23 cellular contexts compared by ENCODE assay signal in the genomic region with DNA sequence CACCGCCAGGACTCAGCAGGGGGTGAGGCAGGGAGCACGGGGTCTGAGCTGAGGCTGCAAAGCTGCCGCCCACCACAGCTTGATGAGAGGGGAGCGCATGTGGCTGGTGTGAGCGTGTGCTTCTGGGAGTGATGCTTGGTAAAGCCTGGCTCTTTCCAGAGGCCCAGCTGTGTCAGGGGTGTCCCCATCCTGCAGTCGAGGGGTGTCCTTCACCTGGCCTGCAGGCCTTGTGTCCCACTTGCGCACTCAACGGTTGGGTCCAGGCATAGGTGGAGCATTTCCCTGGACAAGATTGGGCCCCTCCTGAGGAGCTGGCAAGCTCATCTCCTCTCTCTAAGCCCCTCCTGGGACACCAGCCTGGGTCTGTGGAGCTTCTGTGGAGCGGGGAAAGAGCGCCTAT.
"Had no signal": no experiment of that assay in that cellular context is flagged by ENCODE, and none has a peak within 500 bp of the region (broad histone marks: within the 10 kb centered on the region; RNA-seq: fewer than 3 reads in every experiment).

No MANE protein-coding gene starts in this region.

- H3K4me3 ChIP-seq: pancreas, skin epidermis, stomach, transverse colon, vagina had no signal

- H3K27me3 Mint-ChIP-seq: activated naive CD8-positive, alpha-beta T cell treated with anti-CD3 and anti-CD28 coated beads, Interleukin-2, amount 10 ng/mL, durations not matched to agents 7 days and 5 days; activated T-helper 17 cell treated with anti-CD3 and anti-CD28 coated beads, Interleukin-2, amount 50 U/mL, for 72 hours; naive thymus-derived CD8-positive, alpha-beta T cell; stimulated activated memory B cell treated with anti-CD40 and anti-IgM and Interleukin-4, amounts not matched to agents 10 μg/mL and 1 μg/mL and 100 μg/mL, for 72 hours had no signal

- H3K27me3 ChIP-seq: neutrophil, pancreas, stomach, transverse colon, vagina had no signal

- FAIRE-seq: bronchial epithelial cell, keratinocyte, pancreas had no signal

- H3K9me3 Mint-ChIP-seq: activated naive CD4-positive, alpha-beta T cell treated with anti-CD3 and anti-CD28 coated beads for 36 hours; activated naive CD8-positive, alpha-beta T cell treated with anti-CD3 and anti-CD28 coated beads, Interleukin-2, amount 10 ng/mL, durations not matched to agents 7 days and 5 days; activated T-helper 17 cell treated with anti-CD3 and anti-CD28 coated beads, Interleukin-2, amount 50 U/mL, for 72 hours; endodermal cell; naive thymus-derived CD8-positive, alpha-beta T cell; stimulated activated memory B cell treated with anti-CD40 and anti-IgM and Interleukin-4, amounts not matched to agents 10 μg/mL and 1 μg/mL and 100 μg/mL, for 72 hours had no signal

- H3K27ac ChIP-seq: neutrophil, pancreas, stomach, transverse colon, vagina had no signal

- ATAC-seq: activated CD8-positive, alpha-beta T cell treated with anti-CD3 and anti-CD28 coated beads, Interleukin-2, amount 10 ng/mL, durations not matched to agents 7 days and 5 days; activated T-helper 17 cell treated with anti-CD3 and anti-CD28 coated beads, Interleukin-2, amount 50 U/mL, for 72 hours; naive thymus-derived CD8-positive, alpha-beta T cell; pancreas; right cardiac atrium; stimulated activated memory B cell treated with anti-CD40 and anti-IgM and Interleukin-4, amounts not matched to agents 10 μg/mL and 1 μg/mL and 100 μg/mL, for 72 hours had no signal

- H3K27ac Mint-ChIP-seq: activated naive CD4-positive, alpha-beta T cell treated with anti-CD3 and anti-CD28 coated beads for 36 hours; activated naive CD8-positive, alpha-beta T cell treated with anti-CD3 and anti-CD28 coated beads, Interleukin-2, amount 10 ng/mL, durations not matched to agents 7 days and 5 days; activated T-helper 17 cell treated with anti-CD3 and anti-CD28 coated beads, Interleukin-2, amount 50 U/mL, for 72 hours; endodermal cell; stimulated activated memory B cell treated with anti-CD40 and anti-IgM and Interleukin-4, amounts not matched to agents 10 μg/mL and 1 μg/mL and 100 μg/mL, for 72 hours had no signal

- H3K36me3 ChIP-seq: pancreas, transverse colon, vagina had no signal

- H3K36me3 Mint-ChIP-seq: activated naive CD8-positive, alpha-beta T cell treated with anti-CD3 and anti-CD28 coated beads, Interleukin-2, amount 10 ng/mL, durations not matched to agents 7 days and 5 days had no signal

- H3K9me3 ChIP-seq: neutrophil, pancreas, stomach, transverse colon, vagina had no signal

- H3K4me3 Mint-ChIP-seq: activated CD8-positive, alpha-beta T cell treated with anti-CD3 and anti-CD28 coated beads, Interleukin-2, amount 10 ng/mL, durations not matched to agents 7 days and 5 days; activated naive CD4-positive, alpha-beta T cell treated with anti-CD3 and anti-CD28 coated beads for 36 hours; activated naive CD8-positive, alpha-beta T cell treated with anti-CD3 and anti-CD28 coated beads, Interleukin-2, amount 10 ng/mL, durations not matched to agents 7 days and 5 days; activated T-helper 17 cell treated with anti-CD3 and anti-CD28 coated beads, Interleukin-2, amount 50 U/mL, for 72 hours; endodermal cell; naive thymus-derived CD8-positive, alpha-beta T cell; stimulated activated memory B cell treated with anti-CD40 and anti-IgM and Interleukin-4, amounts not matched to agents 10 μg/mL and 1 μg/mL and 100 μg/mL, for 72 hours had no signal

- DNase-seq: activated CD4-positive, alpha-beta T cell treated with anti-CD3 and anti-CD28 coated beads for 1 hour; activated CD4-positive, alpha-beta T cell treated with anti-CD3 and anti-CD28 coated beads, Interleukin-2, amount 50 U/mL, for 1 hour; activated CD8-positive, alpha-beta T cell treated with anti-CD3 and anti-CD28 coated beads, Interleukin-2, amount 10 ng/mL, durations not matched to agents 7 days and 5 days; activated naive CD4-positive, alpha-beta T cell treated with anti-CD3 and anti-CD28 coated beads for 36 hours; activated naive CD8-positive, alpha-beta T cell treated with anti-CD3 and anti-CD28 coated beads, Interleukin-2, amount 10 ng/mL, durations not matched to agents 7 days and 5 days; amniotic stem cell; cerebellar nuclear complex; cortex of kidney; endodermal cell; stimulated activated CD4-positive, alpha-beta T cell treated with anti-CD3 and anti-CD28 coated beads, Interleukin-2, amount 100 ng/mL, for 24 hours; stomach; T-helper 9 cell; transverse colon had no signal
